In genomic region chr7:74773760-74774750, GRCh38 we compare ENCODE assay signal across 11 cellular contexts. TPM values are rescaled to one million over a fixed set of nuclear protein-coding genes. Genes with fewer than 3 reads are reported as not detected.
DNase-seq lines count a peak whose midpoint lies in the region; ATAC-seq and TF ChIP-seq lines count a peak whose summit lies in the region.
"Not testable (repeated sequence)": the region's sequence is repeated elsewhere in the genome, so short reads cannot be mapped to it uniquely, and the experiment has no call there.
"Had no signal": no experiment of that assay in that cellular context is flagged by ENCODE, and none has a peak within 500 bp of the region (broad histone marks: within the 10 kb centered on the region; RNA-seq: fewer than 3 reads in every experiment).

TSS of gene NCF1 (plus strand) at chr7:74774011. CDS start at chr7:74774032, 21 bp downstream.

- H3K4me1 Mint-ChIP-seq in T-cell: not testable (repeated sequence)

- not testable (repeated sequence) for H3K4me3 ChIP-seq in spleen

- POLR2A ChIA-PET in T-cell (lab: Charles Lee): not testable (repeated sequence)

- not testable (repeated sequence) for H3K36me3 ChIP-seq in spleen

- not testable (repeated sequence) for H3K9me3 ChIP-seq in spleen

- H3K36me3 Mint-ChIP-seq in T-cell: not testable (repeated sequence)

- no CpG with 5 or more reads among the region's 21 CpGs for WGBS in spleen, 5 donors

- H3K27me3 ChIP-seq in spleen (replicated peaks in 1 of 7): not testable (repeated sequence)

- CTCF ChIA-PET in T-cell (lab: Charles Lee): not testable (repeated sequence)

- ATAC-seq in GM18499 (IDR thresholded peaks at IDR 0.05; ENCODE audit: insufficient read depth, unreplicated experiment) (peak; percentile 80), GM19328 (IDR thresholded peaks at IDR 0.05; ENCODE audit: unreplicated experiment) (peak; percentile 62), GM21576 (IDR thresholded peaks at IDR 0.05; ENCODE audit: unreplicated experiment) (peak; percentile 77), HG02884 (IDR thresholded peaks at IDR 0.05; ENCODE audit: unreplicated experiment) (peak; percentile 80), HG03196 (IDR thresholded peaks at IDR 0.05; ENCODE audit: unreplicated experiment) (peak; percentile 79), T-cell (replicated peaks in 1 of 4) (peak in 3 of 4 experiments; percentile 16 to 54 (median 38)), left colon (peak; percentile 27)

- not testable (repeated sequence) for TF ChIP-seq CTCF in spleen (IDR thresholded peaks at IDR 0.05 in 8 of 11, conservative IDR thresholded peaks at IDR 0.05 in 3 of 11)

- peak within 1 kb of the TSS in 1 of 8 donors; percentile 38 for H3K27ac ChIP-seq in spleen

- not testable (repeated sequence) for DNase-seq in T-cell, left colon, spleen

- not testable (repeated sequence) for H3K4me3 Mint-ChIP-seq in T-cell

- not testable (repeated sequence) for H3K27ac Mint-ChIP-seq in T-cell

- H3K9me3 Mint-ChIP-seq in T-cell: not testable (repeated sequence)

- TF ChIP-seq POLR2A in spleen (IDR thresholded peaks at IDR 0.05): not testable (repeated sequence)

- intact Hi-C loops in left colon (cut with DNase I, micrococcal nuclease); spleen (cut with DNase I; ENCODE audit: low total_unique reads): not testable (repeated sequence)

- not testable (repeated sequence) for H3K4me1 ChIP-seq in spleen

- H3K27me3 Mint-ChIP-seq in T-cell: not testable (repeated sequence)

RNA-seq across cellular contexts. Expression of gene NCF1, which starts in this region (rescaled TPM):
- total RNA-seq in T-cell (1 to 10 TPM; 2.6 to 9.4 (median 6.5) TPM), left colon (1 to 10 TPM; 2.9 to 4.4 TPM), spleen (100 to 1,000 TPM in 3 of 7 donors, 10 to 100 TPM in 4; 85.9 to 243 (median 93.3) TPM)
- 100 to 1,000 TPM; 142 to 144 (median 142) TPM for polyA plus RNA-seq in spleen
- total RNA-seq: SK-MEL-5, vagina had no signal
- polyA plus RNA-seq: AG04450 had no signal

Comparison
In these comparisons a context has a peak if more than half of its experiments do, and no peak if none do; other contexts are left out.
1. RNA of gene NCF1 (total RNA-seq): 85.9 to 243 TPM in spleen; 2.6 to 9.4 TPM in T-cell and 2.9 to 4.4 TPM in left colon; every median in the first group is over 4 times any median in the second.
2. ATAC-seq: peak in every context shown above with its lines; median percentile 80 in GM18499; 80 in HG02884; 79 in HG03196; 77 in GM21576; 62 in GM19328; 38 in T-cell; 27 in left colon.